ENCODE assay signal across 8 cellular contexts in genomic region chr11:65503923-65504670, GRCh38. TPM values are rescaled to one million over a fixed set of nuclear protein-coding genes. Genes with fewer than 3 reads are reported as not detected.
A peak's percentile ranks its signal among the peaks of the same experiment; 100 is the strongest.
DNase-seq lines count a peak whose midpoint lies in the region; ATAC-seq, FAIRE-seq and TF ChIP-seq lines count a peak whose summit lies in the region.

No MANE protein-coding gene starts in this region.

- H3K27ac ChIP-seq in iPS-18a (ENCODE audit: low read length) = no peak overlapping the region

- ATAC-seq in WTC11 = no peak

- peak overlapping the region; percentile 93 for H3K4me3 ChIP-seq in iPS-18a (ENCODE audit: low read length)

- no peak for DNase-seq in activated naive CD4-positive, alpha-beta T cell treated with Interleukin-2 at 50 U/mL for 16 hours
- no peak for DNase-seq in WTC11 (ENCODE audit: low spot score)
- DNase-seq in superior temporal gyrus (ENCODE audit: extremely low spot score) = peak; percentile 50
- no peak for DNase-seq in urothelium cell line (ENCODE audit: low spot score)
- no peak for DNase-seq in GM10266 (ENCODE audit: extremely low spot score)
- no peak for DNase-seq in activated naive CD4-positive, alpha-beta T cell treated with anti-CD3 and anti-CD28 coated beads for 36 hours

- H3K27me3 Mint-ChIP-seq in activated naive CD4-positive, alpha-beta T cell treated with anti-CD3 and anti-CD28 coated beads, Interleukin-2, amount 50 U/mL, for 24 hours = no peaks in the 10 kb centered on the region
- no peaks in the 10 kb centered on the region for H3K27me3 Mint-ChIP-seq in WTC11 (ENCODE audit: low read depth)
- no peaks in the 10 kb centered on the region for H3K27me3 Mint-ChIP-seq in activated naive CD4-positive, alpha-beta T cell treated with anti-CD3 and anti-CD28 coated beads for 36 hours (ENCODE audit: low read depth)

- CTCF ChIA-PET in WTC11 (lab: Charles Lee) = interaction anchor here (1.0 to 8.3 kb wide), 3 partner anchors 17 to 33 kb away, joined by 3 to 84 read pairs (median 83); no protein-coding TSS in a partner anchor
- CTCF ChIA-PET in activated naive CD4-positive, alpha-beta T cell treated with anti-CD3 and anti-CD28 coated beads for 36 hours (lab: Charles Lee) = interaction anchor here (17.7 kb wide), 1 partner anchor 84 kb away, joined by 359 read pairs; the partner anchor contains the start of gene NEAT1

- no peak overlapping the region for H3K4me3 Mint-ChIP-seq in activated naive CD4-positive, alpha-beta T cell treated with anti-CD3 and anti-CD28 coated beads, Interleukin-2, amount 50 U/mL, for 24 hours
- H3K4me3 Mint-ChIP-seq in WTC11 = no peak overlapping the region
- no peak overlapping the region for H3K4me3 Mint-ChIP-seq in activated naive CD4-positive, alpha-beta T cell treated with anti-CD3 and anti-CD28 coated beads for 36 hours

- no peak for TF ChIP-seq CTCF in WTC11 (IDR thresholded peaks at IDR 0.05)
- no peak for TF ChIP-seq CTCF in GM10266 (IDR thresholded peaks at IDR 0.05; ENCODE audit: control insufficient read depth, insufficient read depth, low read depth, missing control alignments)

- H3K9me3 Mint-ChIP-seq in activated naive CD4-positive, alpha-beta T cell treated with anti-CD3 and anti-CD28 coated beads, Interleukin-2, amount 50 U/mL, for 24 hours = no peaks in the 10 kb centered on the region
- H3K9me3 Mint-ChIP-seq in WTC11 = no peaks in the 10 kb centered on the region
- no peaks in the 10 kb centered on the region for H3K9me3 Mint-ChIP-seq in activated naive CD4-positive, alpha-beta T cell treated with anti-CD3 and anti-CD28 coated beads for 36 hours

- H3K27ac Mint-ChIP-seq in activated naive CD4-positive, alpha-beta T cell treated with anti-CD3 and anti-CD28 coated beads, Interleukin-2, amount 50 U/mL, for 24 hours = peak overlapping the region; percentile 92
- peak overlapping the region; percentile 95 for H3K27ac Mint-ChIP-seq in WTC11
- no peak overlapping the region for H3K27ac Mint-ChIP-seq in activated naive CD4-positive, alpha-beta T cell treated with anti-CD3 and anti-CD28 coated beads for 36 hours

- no peaks in the 10 kb centered on the region for H3K27me3 ChIP-seq in iPS-18a (ENCODE audit: control insufficient read depth, insufficient read depth, low read length)

- intact Hi-C loops in activated naive CD4-positive, alpha-beta T cell treated with anti-CD3 and anti-CD28 coated beads for 36 hours (cut with micrococcal nuclease) = no loop called here

- peaks cover 21% of the 10 kb centered on the region for H3K4me1 ChIP-seq in iPS-18a (ENCODE audit: control insufficient read depth, low read depth, low read length)

- H3K36me3 Mint-ChIP-seq in activated naive CD4-positive, alpha-beta T cell treated with anti-CD3 and anti-CD28 coated beads, Interleukin-2, amount 50 U/mL, for 24 hours = peaks cover 29% of the 10 kb centered on the region
- no peaks in the 10 kb centered on the region; the same call in 1 of the 2 replicates for H3K36me3 Mint-ChIP-seq in WTC11
- H3K36me3 Mint-ChIP-seq in activated naive CD4-positive, alpha-beta T cell treated with anti-CD3 and anti-CD28 coated beads for 36 hours (ENCODE audit: low read depth) = no peaks in the 10 kb centered on the region

- FAIRE-seq in urothelium cell line (lab: Jason Lieb, UNC) = no peak

- H3K36me3 ChIP-seq in iPS-18a (ENCODE audit: control insufficient read depth, low read depth, low read length) = peaks cover 58% of the 10 kb centered on the region

- POLR2A ChIA-PET in WTC11 (lab: Charles Lee) = interaction anchor here (0.6 to 7.8 kb wide), 5 partner anchors 14 to 524 kb away, joined by 3 to 179 read pairs (median 87); partner anchors contain the start of gene NEAT1

- peaks cover 40% of the 10 kb centered on the region for H3K4me1 Mint-ChIP-seq in activated naive CD4-positive, alpha-beta T cell treated with anti-CD3 and anti-CD28 coated beads, Interleukin-2, amount 50 U/mL, for 24 hours
- peaks cover 51% of the 10 kb centered on the region for H3K4me1 Mint-ChIP-seq in WTC11
- peaks cover 34% of the 10 kb centered on the region for H3K4me1 Mint-ChIP-seq in activated naive CD4-positive, alpha-beta T cell treated with anti-CD3 and anti-CD28 coated beads for 36 hours (ENCODE audit: low read depth)

- peak overlapping the region; percentile 100 for H3K9ac ChIP-seq in iPS-18a (ENCODE audit: low read length)

- H3K9me3 ChIP-seq in iPS-18a (ENCODE audit: control insufficient read depth, low read depth, low read length) = no peaks in the 10 kb centered on the region

TF ChIP-seq in WTC11, 78 proteins besides CTCF, POLR2A, EP300 and RAD21 (continues in another document):
- TF ChIP-seq RORB (CRISPR knock-in tag; IDR thresholded peaks at IDR 0.05) (peak; percentile 55; the same call in 1 of the 2 replicates), EMX1 (CRISPR knock-in tag; IDR thresholded peaks at IDR 0.05) (peak; percentile 91), NFATC4 (CRISPR knock-in tag; IDR thresholded peaks at IDR 0.05) (peak; percentile 74), ZNF416 (CRISPR knock-in tag; IDR thresholded peaks at IDR 0.05) (peak; percentile 80; the same call in 1 of the 2 replicates), ERG (CRISPR knock-in tag; IDR thresholded peaks at IDR 0.05) (peak; percentile 87), NR2C2 (CRISPR knock-in tag; IDR thresholded peaks at IDR 0.05) (no peak), E2F1 (CRISPR knock-in tag; IDR thresholded peaks at IDR 0.05) (no peak), PRRX2 (CRISPR knock-in tag; IDR thresholded peaks at IDR 0.05) (peak; percentile 34), ZNF671 (CRISPR knock-in tag; IDR thresholded peaks at IDR 0.05) (peak; percentile 71; the same call in 1 of the 2 replicates)
- TF ChIP-seq, protein P1, sequence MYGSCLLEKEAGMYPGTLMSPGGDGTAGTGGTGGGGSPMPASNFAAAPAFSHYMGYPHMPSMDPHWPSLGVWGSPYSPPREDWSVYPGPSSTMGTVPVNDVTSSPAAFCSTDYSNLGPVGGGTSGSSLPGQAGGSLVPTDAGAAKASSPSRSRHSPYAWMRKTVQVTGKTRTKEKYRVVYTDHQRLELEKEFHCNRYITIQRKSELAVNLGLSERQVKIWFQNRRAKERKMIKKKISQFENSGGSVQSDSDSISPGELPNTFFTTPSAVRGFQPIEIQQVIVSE (CRISPR knock-in tag; IDR thresholded peaks at IDR 0.05; ENCODE audit: borderline replicate concordance) = peak; percentile 44
- TF ChIP-seq, protein P2, sequence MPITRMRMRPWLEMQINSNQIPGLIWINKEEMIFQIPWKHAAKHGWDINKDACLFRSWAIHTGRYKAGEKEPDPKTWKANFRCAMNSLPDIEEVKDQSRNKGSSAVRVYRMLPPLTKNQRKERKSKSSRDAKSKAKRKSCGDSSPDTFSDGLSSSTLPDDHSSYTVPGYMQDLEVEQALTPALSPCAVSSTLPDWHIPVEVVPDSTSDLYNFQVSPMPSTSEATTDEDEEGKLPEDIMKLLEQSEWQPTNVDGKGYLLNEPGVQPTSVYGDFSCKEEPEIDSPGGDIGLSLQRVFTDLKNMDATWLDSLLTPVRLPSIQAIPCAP (CRISPR knock-in tag; IDR thresholded peaks at IDR 0.05) = no peak

RNA-seq across cellular contexts. Expression of gene MALAT1, which starts 5.3 kb away (rescaled TPM):
- total RNA-seq in WTC11 (2021) = 1,830 to 2,350 TPM (median 2,261 TPM) in 3 replicates
- total RNA-seq in activated naive CD4-positive, alpha-beta T cell treated with anti-CD3 and anti-CD28 coated beads for 36 hours = over 10,000 TPM; 10,460 to 10,508 TPM

RNA-seq across cellular contexts. Expression of gene SCYL1, which starts 20.8 kb away (rescaled TPM):
- 69.6 to 76.8 TPM (median 73.0 TPM) in 3 replicates for total RNA-seq in WTC11 (2021)
- 10 to 100 TPM; 57.9 to 58.3 TPM for total RNA-seq in activated naive CD4-positive, alpha-beta T cell treated with anti-CD3 and anti-CD28 coated beads for 36 hours

RNA-seq across cellular contexts. Expression of gene LTBP3, which starts 54.1 kb away (rescaled TPM):
- 15.9 to 23.6 TPM (median 20.7 TPM) in 3 replicates for total RNA-seq in WTC11 (2021)
- total RNA-seq in activated naive CD4-positive, alpha-beta T cell treated with anti-CD3 and anti-CD28 coated beads for 36 hours = 10 to 100 TPM; 39.7 to 45.7 TPM
